Comparison of ENCODE assay signal across 8 cellular contexts in genomic region chr2:106193491-106193976, GRCh38. TPM values are rescaled to one million over a fixed set of nuclear protein-coding genes. Genes with fewer than 3 reads are reported as not detected.
A peak's percentile ranks its signal among the peaks of the same experiment; 100 is the strongest.
DNase-seq lines count a peak whose midpoint lies in the region; ATAC-seq and TF ChIP-seq lines count a peak whose summit lies in the region.

No MANE protein-coding gene starts in this region.

- peak in 1 of 2 donors; percentile 1 for ATAC-seq in CD4-positive, CD25-positive, alpha-beta regulatory T cell (ENCODE audit: low read depth in 2 of 2)
- ATAC-seq in GM19397 (IDR thresholded peaks at IDR 0.05; ENCODE audit: unreplicated experiment) (peak; percentile 32), HG03432 (IDR thresholded peaks at IDR 0.05; ENCODE audit: unreplicated experiment) (peak; percentile 39), upper lobe of right lung (peak; percentile 5)

- WGBS in esophagus, 2 donors: 0 to 1% methylated on average over 51 to 53 of the region's 53 CpGs

- peak overlapping the region; percentile 97 for H3K4me3 ChIP-seq in CD4-positive, CD25-positive, alpha-beta regulatory T cell (ENCODE audit: low read depth, low read length)
- H3K4me3 ChIP-seq in esophagus (ENCODE audit: low read depth in 1 of 2, low read length in 2 of 2): peak overlapping the region; percentile 79 to 85
- peak overlapping the region; percentile 91 for H3K4me3 ChIP-seq in upper lobe of right lung

- H3K27ac Mint-ChIP-seq in CD4-positive, CD25-positive, alpha-beta regulatory T cell: peak overlapping the region in 2 of 3 donors; percentile 84 to 89
- H3K27ac Mint-ChIP-seq in activated CD4-positive, alpha-beta T cell treated with anti-CD3 and anti-CD28 coated beads, Interleukin-2, amount 10 ng/mL, durations not matched to agents 7 days and 5 days: peak overlapping the region; percentile 72
- no peak overlapping the region for H3K27ac Mint-ChIP-seq in neural crest cell (ENCODE audit: unreplicated experiment)

- POLR2A ChIA-PET in activated CD4-positive, alpha-beta T cell treated with anti-CD3 and anti-CD28 coated beads, Interleukin-2, amount 10 ng/mL, durations not matched to agents 7 days and 5 days (lab: Charles Lee): interaction anchor here (1.5 kb wide), 1 partner anchor 33 kb away, joined by 4 read pairs; no protein-coding TSS in a partner anchor

- no peaks in the 10 kb centered on the region for H3K27me3 Mint-ChIP-seq in CD4-positive, CD25-positive, alpha-beta regulatory T cell
- H3K27me3 Mint-ChIP-seq in activated CD4-positive, alpha-beta T cell treated with anti-CD3 and anti-CD28 coated beads, Interleukin-2, amount 10 ng/mL, durations not matched to agents 7 days and 5 days: peaks cover 2% of the 10 kb centered on the region
- H3K27me3 Mint-ChIP-seq in neural crest cell (ENCODE audit: low read depth): no peaks in the 10 kb centered on the region

- no peaks in the 10 kb centered on the region for H3K9me3 ChIP-seq in CD4-positive, CD25-positive, alpha-beta regulatory T cell (ENCODE audit: control insufficient read depth in 2 of 2, low read length in 2 of 2)
- no peaks in the 10 kb centered on the region for H3K9me3 ChIP-seq in esophagus (ENCODE audit: control insufficient read depth in 2 of 2, insufficient read depth in 1 of 2, low read depth in 1 of 2, low read length in 1 of 2)
- no peaks in the 10 kb centered on the region for H3K9me3 ChIP-seq in upper lobe of right lung

- no peaks in the 10 kb centered on the region for H3K27me3 ChIP-seq in CD4-positive, CD25-positive, alpha-beta regulatory T cell (ENCODE audit: control insufficient read depth, insufficient read depth, low read length)
- H3K27me3 ChIP-seq in esophagus (ENCODE audit: control insufficient read depth in 1 of 2, insufficient read depth in 2 of 2, low read length in 2 of 2) (no peaks in the 10 kb centered on the region), upper lobe of right lung (no peaks in the 10 kb centered on the region)

- H3K36me3 ChIP-seq in CD4-positive, CD25-positive, alpha-beta regulatory T cell (ENCODE audit: control insufficient read depth, insufficient read depth, low read length): no peaks in the 10 kb centered on the region
- peaks cover 0 to under 1% of the 10 kb centered on the region in 2 donors for H3K36me3 ChIP-seq in esophagus (ENCODE audit: control insufficient read depth in 2 of 2, insufficient read depth in 2 of 2, low read length in 1 of 2)
- H3K36me3 ChIP-seq in upper lobe of right lung: no peaks in the 10 kb centered on the region

- H3K9me3 Mint-ChIP-seq in CD4-positive, CD25-positive, alpha-beta regulatory T cell: no peaks in the 10 kb centered on the region
- no peaks in the 10 kb centered on the region for H3K9me3 Mint-ChIP-seq in activated CD4-positive, alpha-beta T cell treated with anti-CD3 and anti-CD28 coated beads, Interleukin-2, amount 10 ng/mL, durations not matched to agents 7 days and 5 days
- H3K9me3 Mint-ChIP-seq in neural crest cell: no peaks in the 10 kb centered on the region

- CTCF ChIA-PET in activated CD4-positive, alpha-beta T cell treated with anti-CD3 and anti-CD28 coated beads, Interleukin-2, amount 10 ng/mL, durations not matched to agents 7 days and 5 days (lab: Charles Lee): interaction anchor here (0.5 to 1.5 kb wide), 5 partner anchors 17 to 301 kb away, joined by 3 to 5 read pairs (median 4); no protein-coding TSS in a partner anchor

- intact Hi-C loops in upper lobe of right lung (cut with DNase I): no loop called here

- H3K4me1 ChIP-seq in CD4-positive, CD25-positive, alpha-beta regulatory T cell (ENCODE audit: control insufficient read depth, insufficient read depth, low read length, poor library complexity, severe bottlenecking): peaks cover 54% of the 10 kb centered on the region
- H3K4me1 ChIP-seq in esophagus (ENCODE audit: control insufficient read depth in 2 of 2, insufficient read depth in 2 of 2, low read length in 1 of 2): peaks cover 0 to 7% of the 10 kb centered on the region in 2 donors
- peaks cover 42% of the 10 kb centered on the region for H3K4me1 ChIP-seq in upper lobe of right lung

- TF ChIP-seq CTCF in neural crest cell (conservative IDR thresholded peaks at IDR 0.05) (no peak), upper lobe of right lung (IDR thresholded peaks at IDR 0.05) (no peak)

- peak overlapping the region; percentile 85 to 97 (median 89) for H3K4me3 Mint-ChIP-seq in CD4-positive, CD25-positive, alpha-beta regulatory T cell
- H3K4me3 Mint-ChIP-seq in activated CD4-positive, alpha-beta T cell treated with anti-CD3 and anti-CD28 coated beads, Interleukin-2, amount 10 ng/mL, durations not matched to agents 7 days and 5 days: peak overlapping the region; percentile 80
- peak overlapping the region; percentile 89 for H3K4me3 Mint-ChIP-seq in neural crest cell

- H3K4me1 Mint-ChIP-seq in CD4-positive, CD25-positive, alpha-beta regulatory T cell: peaks cover 34 to 64% (median 53%) of the 10 kb centered on the region in 4 donors
- peaks cover 49% of the 10 kb centered on the region for H3K4me1 Mint-ChIP-seq in activated CD4-positive, alpha-beta T cell treated with anti-CD3 and anti-CD28 coated beads, Interleukin-2, amount 10 ng/mL, durations not matched to agents 7 days and 5 days
- peaks cover 55% of the 10 kb centered on the region for H3K4me1 Mint-ChIP-seq in neural crest cell

- DNase-seq in CD4-positive, CD25-positive, alpha-beta regulatory T cell: peak; percentile 10 to 35 (median 26)
- DNase-seq in activated CD4-positive, alpha-beta T cell treated with anti-CD3 and anti-CD28 coated beads, Interleukin-2, amount 10 ng/mL, durations not matched to agents 7 days and 5 days: peak; percentile 37
- DNase-seq in neural crest cell (ENCODE audit: low read depth, low spot score): peak; percentile 33
- DNase-seq in upper lobe of right lung: peak; percentile 78
- DNase-seq in NCI-H187 treated with DMSO at 0.1 percent for 48 hours (lab: John Stamatoyannopoulos, UW): no peak

- H3K27ac ChIP-seq in CD4-positive, CD25-positive, alpha-beta regulatory T cell (ENCODE audit: insufficient read depth, low read length, poor library complexity, severe bottlenecking): peak overlapping the region; percentile 68
- peak overlapping the region; percentile 69 to 85 for H3K27ac ChIP-seq in esophagus (ENCODE audit: low read depth in 2 of 2, low read length in 1 of 2)
- H3K27ac ChIP-seq in upper lobe of right lung: peak overlapping the region; percentile 55

- H3K36me3 Mint-ChIP-seq in CD4-positive, CD25-positive, alpha-beta regulatory T cell: peaks cover 9% of the 10 kb centered on the region
- peaks cover 29% of the 10 kb centered on the region for H3K36me3 Mint-ChIP-seq in activated CD4-positive, alpha-beta T cell treated with anti-CD3 and anti-CD28 coated beads, Interleukin-2, amount 10 ng/mL, durations not matched to agents 7 days and 5 days (ENCODE audit: low read depth)
- peaks cover 5% of the 10 kb centered on the region for H3K36me3 Mint-ChIP-seq in neural crest cell (ENCODE audit: low read depth)

RNA-seq across cellular contexts. Expression of gene UXS1, which starts 0.6 kb away (rescaled TPM):
- 162 TPM for total RNA-seq in CD4-positive, CD25-positive, alpha-beta regulatory T cell
- 100 to 1,000 TPM in 3 of 4 donors, 10 to 100 TPM in 1; 83.3 to 125 (median 110) TPM for polyA plus RNA-seq in CD4-positive, CD25-positive, alpha-beta regulatory T cell
- 10 to 100 TPM; 77.6 to 85.0 TPM for total RNA-seq in activated CD4-positive, alpha-beta T cell treated with anti-CD3 and anti-CD28 coated beads, Interleukin-2, amount 10 ng/mL, durations not matched to agents 7 days and 5 days
- polyA plus RNA-seq in esophagus: 10 to 100 TPM; 12.0 to 16.5 TPM
- total RNA-seq in neural crest cell (50.2 and 55.4 TPM in 2 replicates), upper lobe of right lung (64.8 TPM)
